In genomic region chr5:15020731-15021130, GRCh38 we compare ENCODE assay signal across 1 cellular context.
TF ChIP-seq lines count a peak whose summit lies in the region.

No MANE protein-coding gene starts in this region.

TF ChIP-seq in K562, 482 proteins besides CTCF, POLR2A, EP300 and RAD21 (continued from another document):
- no peak for TF ChIP-seq CLOCK (CRISPR knock-in tag; IDR thresholded peaks at IDR 0.05; ENCODE audit: borderline replicate concordance)
- peak; percentile 25; the same call in 1 of the 2 replicates for TF ChIP-seq PKNOX1 (IDR thresholded peaks at IDR 0.05)
- no peak for TF ChIP-seq ZNF75A (CRISPR knock-in tag; IDR thresholded peaks at IDR 0.05)
- TF ChIP-seq FUS (optimal IDR thresholded peaks at IDR 0.05; ENCODE audit: low read depth, low read length), result no peak
- no peak for TF ChIP-seq HES1 (IDR thresholded peaks at IDR 0.05; ENCODE audit: low read depth)
- TF ChIP-seq HIVEP1 (CRISPR knock-in tag; IDR thresholded peaks at IDR 0.05), result no peak
TF ChIP-seq in K562: peak in this region for 1.
